ENCODE assay signal across 8 cellular contexts in the genomic region with DNA sequence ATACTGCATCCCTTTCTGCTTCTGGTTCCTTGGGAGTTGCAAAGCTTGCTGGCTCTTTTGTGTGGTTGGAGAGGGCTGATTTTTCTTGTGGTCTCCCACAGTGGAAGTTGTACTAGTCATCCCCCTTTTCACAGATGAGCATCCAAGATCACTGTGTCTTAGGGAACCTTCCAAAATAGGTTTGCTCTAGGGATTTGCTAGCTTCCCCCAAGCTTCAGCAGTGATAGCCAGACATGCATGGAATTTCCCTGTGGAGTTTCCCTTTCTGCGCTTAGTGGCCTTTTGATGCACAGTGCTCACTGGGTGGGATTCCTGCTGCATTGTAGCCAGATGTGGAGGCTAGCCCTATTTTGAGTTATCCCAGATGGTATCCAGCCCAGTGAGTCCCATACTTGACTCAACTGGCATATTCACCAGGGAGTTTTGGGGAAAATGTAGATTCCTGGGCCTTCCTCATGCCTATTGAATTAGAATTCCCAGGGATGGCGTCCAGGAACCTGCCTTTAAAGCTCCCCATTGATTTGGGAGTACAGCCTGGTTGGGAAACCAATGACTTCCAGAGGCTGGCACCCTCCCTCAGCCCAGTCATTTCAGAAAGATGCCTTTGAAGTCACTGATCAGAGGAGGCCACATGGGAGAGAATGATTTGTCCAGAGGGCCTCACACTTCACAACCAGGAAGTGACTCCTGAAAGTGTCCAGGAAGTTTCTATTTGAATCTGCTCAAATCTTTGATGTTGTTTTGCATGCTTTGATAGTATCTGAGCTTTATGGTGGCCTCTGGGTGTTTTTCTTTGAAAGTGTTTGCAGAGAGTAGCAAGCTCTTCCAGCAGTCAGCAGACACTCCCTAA. TPM values are rescaled to one million over a fixed set of nuclear protein-coding genes. Genes with fewer than 3 reads are reported as not detected.
DNase-seq lines count a peak whose midpoint lies in the region; ATAC-seq and TF ChIP-seq lines count a peak whose summit lies in the region.

No MANE protein-coding gene starts in this region.

- peaks cover 48 to 51% of the 10 kb centered on the region in 2 donors for H3K4me1 Mint-ChIP-seq in natural killer cell treated with Interleukin-12 subunit alpha and Interleukin-12 subunit beta and Interleukin-15 and Interleukin-18, amount 100 ng/mL, for 72 hours (ENCODE audit: low read depth in 2 of 2)
- peaks cover 54 to 55% of the 10 kb centered on the region in 2 donors for H3K4me1 Mint-ChIP-seq in natural killer cell
- H3K4me1 Mint-ChIP-seq in type B pancreatic cell (ENCODE audit: unreplicated experiment) = peaks cover 31% of the 10 kb centered on the region

- H3K36me3 ChIP-seq in WERI-Rb-1 = no peaks in the 10 kb centered on the region

- no peak for TF ChIP-seq CTCF in natural killer cell (IDR thresholded peaks at IDR 0.05)
- TF ChIP-seq CTCF in type B pancreatic cell (conservative IDR thresholded peaks at IDR 0.05) = no peak
- TF ChIP-seq CTCF in WERI-Rb-1 (IDR thresholded peaks at IDR 0.05; ENCODE audit: low read depth, low read length) = no peak

- H3K9me3 ChIP-seq in WERI-Rb-1 (ENCODE audit: severe bottlenecking) = peaks cover 2% of the 10 kb centered on the region

- peaks cover 4% of the 10 kb centered on the region for H3K36me3 Mint-ChIP-seq in natural killer cell treated with Interleukin-12 subunit alpha and Interleukin-12 subunit beta and Interleukin-15 and Interleukin-18, amount 100 ng/mL, for 72 hours
- H3K36me3 Mint-ChIP-seq in natural killer cell (no peaks in the 10 kb centered on the region), type B pancreatic cell (peaks cover 17% of the 10 kb centered on the region)

- peak in 1 of 2 donors; percentile 67 for ATAC-seq in natural killer cell treated with Interleukin-12 subunit alpha and Interleukin-12 subunit beta and Interleukin-15 and Interleukin-18, amount 100 ng/mL, for 72 hours
- ATAC-seq in natural killer cell (no peak), GM18520 (IDR thresholded peaks at IDR 0.05; ENCODE audit: unreplicated experiment) (no peak)

- DNase-seq in natural killer cell treated with Interleukin-12 subunit alpha and Interleukin-12 subunit beta and Interleukin-15 and Interleukin-18, amount 100 ng/mL, for 72 hours (ENCODE audit: low spot score) = no peak
- no peak for DNase-seq in natural killer cell
- DNase-seq in RPMI7951 (ENCODE audit: low read depth) = peak; percentile 94
- peak; percentile 78 for DNase-seq in fibroblast of gingiva (ENCODE audit: low read depth)
- DNase-seq in type B pancreatic cell (ENCODE audit: extremely low spot score, unreplicated experiment) = no peak
- DNase-seq in T-helper 9 cell = no peak
- no peak for DNase-seq in WERI-Rb-1

- H3K27ac ChIP-seq in WERI-Rb-1 = no peak overlapping the region

- H3K27me3 Mint-ChIP-seq in natural killer cell treated with Interleukin-12 subunit alpha and Interleukin-12 subunit beta and Interleukin-15 and Interleukin-18, amount 100 ng/mL, for 72 hours = no peaks in the 10 kb centered on the region
- H3K27me3 Mint-ChIP-seq in natural killer cell (ENCODE audit: low read depth in 2 of 2) (no peaks in the 10 kb centered on the region), type B pancreatic cell (no peaks in the 10 kb centered on the region)

- H3K27me3 ChIP-seq in WERI-Rb-1 (ENCODE audit: insufficient read depth, low read depth, severe bottlenecking) = no peaks in the 10 kb centered on the region

- H3K9me3 Mint-ChIP-seq in natural killer cell treated with Interleukin-12 subunit alpha and Interleukin-12 subunit beta and Interleukin-15 and Interleukin-18, amount 100 ng/mL, for 72 hours = no peaks in the 10 kb centered on the region
- H3K9me3 Mint-ChIP-seq in natural killer cell (no peaks in the 10 kb centered on the region), type B pancreatic cell (no peaks in the 10 kb centered on the region)

- H3K4me3 Mint-ChIP-seq in natural killer cell treated with Interleukin-12 subunit alpha and Interleukin-12 subunit beta and Interleukin-15 and Interleukin-18, amount 100 ng/mL, for 72 hours = peak overlapping the region; percentile 20
- H3K4me3 Mint-ChIP-seq in natural killer cell (no peak overlapping the region), type B pancreatic cell (no peak overlapping the region)

- intact Hi-C loops in natural killer cell (cut with micrococcal nuclease) = no loop called here

- H3K4me3 ChIP-seq in WERI-Rb-1 (ENCODE audit: low read depth, low read length) = no peak overlapping the region

- peak overlapping the region; percentile 81 to 94 for H3K27ac Mint-ChIP-seq in natural killer cell treated with Interleukin-12 subunit alpha and Interleukin-12 subunit beta and Interleukin-15 and Interleukin-18, amount 100 ng/mL, for 72 hours
- H3K27ac Mint-ChIP-seq in natural killer cell = peak overlapping the region in 1 of 2 donors; percentile 22
- peak overlapping the region; percentile 83 for H3K27ac Mint-ChIP-seq in type B pancreatic cell

RNA-seq across cellular contexts. Expression of gene PPARD, which starts 25.9 kb away (rescaled TPM):
- total RNA-seq in natural killer cell treated with Interleukin-12 subunit alpha and Interleukin-12 subunit beta and Interleukin-15 and Interleukin-18, amount 100 ng/mL, for 72 hours = 10 to 100 TPM; 19.6 to 19.9 TPM
- total RNA-seq in natural killer cell (10 to 100 TPM; 14.4 to 20.4 (median 18.8) TPM), type B pancreatic cell (ENCODE audit: low replicate concordance) (21.9 and 27.1 TPM in 2 replicates)
- total RNA-seq in RPMI7951 (2014; rRNA removed; shearing (Covaris generic)) = 9.0 and 11.1 TPM in 2 replicates

Comparison
In these comparisons a context has a peak if more than half of its experiments do, and no peak if none do; other contexts are left out.
1. DNase-seq: peak in RPMI7951 (single experiment) and fibroblast of gingiva (single experiment); none in natural killer cell treated with Interleukin-12 subunit alpha and Interleukin-12 subunit beta and Interleukin-15 and Interleukin-18, amount 100 ng/mL, for 72 hours (single experiment), natural killer cell (single experiment), type B pancreatic cell (single experiment), T-helper 9 cell (single experiment) and WERI-Rb-1 (single experiment).